ENCODE assay signal across 9 cellular contexts in the genomic region with DNA sequence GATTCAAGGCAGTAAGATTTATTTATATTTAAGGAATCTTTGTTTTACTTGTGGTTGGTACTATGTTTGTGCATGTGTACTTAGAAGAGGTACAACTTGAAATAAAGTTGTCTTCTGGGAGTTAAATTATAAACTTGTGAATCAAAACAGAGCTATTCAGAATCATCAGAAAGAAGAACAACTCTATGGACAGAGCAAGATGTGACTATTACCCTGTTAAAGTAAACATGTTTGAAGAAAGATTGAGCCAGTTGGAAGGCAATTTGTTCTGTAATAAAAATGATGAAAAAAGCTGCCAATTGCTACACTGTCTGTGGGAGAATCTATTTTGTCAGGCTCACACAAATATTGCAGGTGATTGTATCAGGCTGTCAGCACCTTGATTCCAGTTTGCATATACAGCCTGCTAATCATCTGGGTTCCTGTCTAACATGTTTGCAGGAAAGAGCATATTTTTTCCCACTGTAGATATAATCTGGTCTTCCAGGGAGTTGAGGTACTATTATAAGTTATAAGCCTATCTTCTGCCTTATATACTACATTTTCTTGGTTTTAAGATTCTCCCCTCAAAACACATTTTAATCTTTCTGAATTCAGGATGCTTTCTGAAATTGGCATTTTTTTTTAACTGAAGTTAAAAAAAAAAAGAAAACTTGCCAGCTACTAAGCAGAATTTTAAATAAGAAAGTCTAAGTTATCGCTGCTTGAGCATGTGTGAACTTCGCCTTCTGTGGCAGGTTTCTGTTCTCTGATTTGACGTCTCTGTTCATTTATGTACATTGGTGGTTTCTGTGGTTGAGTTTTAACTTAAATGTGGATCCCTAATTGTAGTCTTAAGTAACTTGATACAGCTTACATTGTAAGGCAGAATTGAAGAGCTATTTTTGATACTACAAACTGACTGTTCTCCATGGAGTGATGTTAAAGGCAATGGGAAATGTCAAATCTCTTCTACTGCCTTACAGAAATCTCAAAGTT. TPM values are rescaled to one million over a fixed set of nuclear protein-coding genes. Genes with fewer than 3 reads are reported as not detected.
DNase-seq lines count a peak whose midpoint lies in the region; ATAC-seq, FAIRE-seq and TF ChIP-seq lines count a peak whose summit lies in the region.
"Had no signal": no experiment of that assay in that cellular context is flagged by ENCODE, and none has a peak within 500 bp of the region (broad histone marks: within the 10 kb centered on the region; RNA-seq: fewer than 3 reads in every experiment).

No MANE protein-coding gene starts in this region.

- no peak for FAIRE-seq in urothelium cell line (lab: Jason Lieb, UNC)
- FAIRE-seq: H1 had no signal

- no peaks in the 10 kb centered on the region for H3K27me3 ChIP-seq in DOHH2 (ENCODE audit: control insufficient read depth, low read length)

- peak overlapping the region; percentile 91 for H3K27ac ChIP-seq in DOHH2 (ENCODE audit: low read depth, low read length)

- H3K4me3 Mint-ChIP-seq in activated CD8-positive, alpha-beta T cell treated with anti-CD3 and anti-CD28 coated beads for 36 hours: peak overlapping the region; percentile 65

- H3F3A ChIP-seq in DOHH2 (ENCODE audit: control insufficient read depth, insufficient read depth): peaks cover 39% of the 10 kb centered on the region

- H3K36me3 Mint-ChIP-seq in activated CD8-positive, alpha-beta T cell treated with anti-CD3 and anti-CD28 coated beads for 36 hours (ENCODE audit: low read depth): peaks cover 16% of the 10 kb centered on the region

- peak overlapping the region; percentile 62 for H3K27ac Mint-ChIP-seq in activated CD8-positive, alpha-beta T cell treated with anti-CD3 and anti-CD28 coated beads for 36 hours

- intact Hi-C loops in activated CD8-positive, alpha-beta T cell treated with anti-CD3 and anti-CD28 coated beads for 36 hours (cut with micrococcal nuclease): no loop called here

- H3K9me3 Mint-ChIP-seq in activated CD8-positive, alpha-beta T cell treated with anti-CD3 and anti-CD28 coated beads for 36 hours: peaks cover 2% of the 10 kb centered on the region

- TF ChIP-seq CTCF in DOHH2 (IDR thresholded peaks at IDR 0.05; ENCODE audit: low read depth, low read length, poor library complexity, severe bottlenecking): no peak
- no peak for TF ChIP-seq CTCF in GM20000 (IDR thresholded peaks at IDR 0.05; ENCODE audit: extremely low read depth, missing control alignments)
- no peak for TF ChIP-seq CTCF in activated CD8-positive, alpha-beta T cell treated with anti-CD3 and anti-CD28 coated beads for 36 hours (IDR thresholded peaks at IDR 0.05)

- no peaks in the 10 kb centered on the region for H4K20me1 ChIP-seq in DOHH2 (ENCODE audit: control insufficient read depth, insufficient read depth, low read depth, low read length)

- H3K4me1 ChIP-seq in DOHH2 (ENCODE audit: control insufficient read depth, low read length): peaks cover 94% of the 10 kb centered on the region

- H3K36me3 ChIP-seq in DOHH2 (ENCODE audit: control insufficient read depth, low read length): peaks cover 15% of the 10 kb centered on the region

- H3K9me3 ChIP-seq in DOHH2 (ENCODE audit: control insufficient read depth, insufficient read depth, low read length): no peaks in the 10 kb centered on the region

- peak overlapping the region; percentile 69 for H3K4me3 ChIP-seq in DOHH2 (ENCODE audit: low read length)

- ATAC-seq in HG03469 (IDR thresholded peaks at IDR 0.05; ENCODE audit: unreplicated experiment): peak; percentile 81
- peak; percentile 77 for ATAC-seq in activated CD8-positive, alpha-beta T cell treated with anti-CD3 and anti-CD28 coated beads for 36 hours

- peak overlapping the region; percentile 85 for H3K4me2 ChIP-seq in DOHH2 (ENCODE audit: low read length)

- no peaks in the 10 kb centered on the region for H3K9me2 ChIP-seq in DOHH2 (replicated peaks; ENCODE audit: control insufficient read depth, low read length)

- POLR2A ChIA-PET in activated CD8-positive, alpha-beta T cell treated with anti-CD3 and anti-CD28 coated beads for 36 hours (lab: Charles Lee): interaction anchor here (1.0 to 1.7 kb wide), 6 partner anchors 8 to 44 kb away, joined by 3 to 6 read pairs (median 4); no protein-coding TSS in a partner anchor

- CTCF ChIA-PET in activated CD8-positive, alpha-beta T cell treated with anti-CD3 and anti-CD28 coated beads for 36 hours (lab: Charles Lee): interaction anchor here (0.7 to 1.9 kb wide), 7 partner anchors 8 to 146 kb away, joined by 3 to 6 read pairs (median 3); no protein-coding TSS in a partner anchor

- DNase-seq in GM20000 (ENCODE audit: low spot score) (peak; percentile 36), RKO (ENCODE audit: low spot score) (no peak), NCI-H345 treated with DMSO at 0.1 percent for 48 hours (lab: John Stamatoyannopoulos, UW; ENCODE audit: unreplicated experiment) (no peak), NCI-H146 (lab: John Stamatoyannopoulos, UW) (no peak), urothelium cell line (ENCODE audit: low spot score) (no peak)
- peak; percentile 57 for DNase-seq in activated CD8-positive, alpha-beta T cell treated with anti-CD3 and anti-CD28 coated beads for 36 hours

- peaks cover 59% of the 10 kb centered on the region for H3K4me1 Mint-ChIP-seq in activated CD8-positive, alpha-beta T cell treated with anti-CD3 and anti-CD28 coated beads for 36 hours (ENCODE audit: low read depth)

- no peaks in the 10 kb centered on the region for H3K27me3 Mint-ChIP-seq in activated CD8-positive, alpha-beta T cell treated with anti-CD3 and anti-CD28 coated beads for 36 hours

- H3K79me2 ChIP-seq in DOHH2 (ENCODE audit: control insufficient read depth, low read length): peaks cover 93% of the 10 kb centered on the region

RNA-seq across cellular contexts. Expression of a gene that starts 46.0 kb away (rescaled TPM):
- 1 to 10 TPM; 8.9 to 9.7 TPM for total RNA-seq in activated CD8-positive, alpha-beta T cell treated with anti-CD3 and anti-CD28 coated beads for 36 hours

Comparison
In these comparisons a context has a peak if more than half of its experiments do, and no peak if none do; other contexts are left out.
1. DNase-seq: peak in GM20000 (single experiment) and activated CD8-positive, alpha-beta T cell treated with anti-CD3 and anti-CD28 coated beads for 36 hours (single experiment); none in RKO (single experiment), NCI-H345 treated with DMSO at 0.1 percent for 48 hours (single experiment), NCI-H146 (single experiment) and urothelium cell line (single experiment).